ENCODE assay signal across 1 cellular context in the genomic region with DNA sequence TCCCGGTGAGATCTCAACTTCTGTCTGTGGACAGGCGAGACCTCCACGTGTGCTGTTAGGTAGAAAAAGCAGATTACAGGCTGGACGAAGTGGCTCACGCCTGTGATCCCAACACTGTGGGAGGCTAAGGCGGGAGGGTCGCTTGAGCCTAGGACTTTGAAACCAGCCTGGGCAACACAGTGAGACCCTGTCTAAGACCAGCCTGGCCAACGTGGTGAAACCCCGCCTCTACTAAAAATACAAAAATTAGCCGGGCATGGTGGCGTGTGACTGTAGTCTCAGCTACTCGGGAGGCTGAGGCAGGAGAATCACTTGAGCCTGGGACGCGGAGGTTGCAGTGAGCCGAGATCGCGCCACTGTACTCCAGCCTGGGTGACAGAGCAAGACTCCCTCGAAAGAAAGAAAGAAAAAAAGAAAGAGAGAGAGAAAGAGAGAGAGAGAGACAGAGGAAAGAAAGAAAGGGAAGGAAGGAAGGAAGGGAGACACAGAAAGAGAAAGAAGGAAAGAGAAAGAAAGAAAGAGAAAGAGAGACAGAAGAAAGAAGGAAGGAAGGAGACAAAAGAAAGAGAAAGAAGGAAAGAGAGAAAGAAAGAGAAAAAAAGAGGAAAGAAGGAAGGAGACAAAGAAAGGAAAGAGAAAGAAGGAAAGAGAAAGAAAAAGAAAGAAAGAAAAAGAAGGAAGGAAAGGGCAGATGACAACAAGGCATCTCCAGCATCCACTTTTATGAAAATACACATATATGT.
TF ChIP-seq lines count a peak whose summit lies in the region.

No MANE protein-coding gene starts in this region.

TF ChIP-seq in A549, 52 proteins besides CTCF, POLR2A, EP300 and RAD21:
- no peak for TF ChIP-seq SMC3 (IDR thresholded peaks at IDR 0.05)
- no peak for TF ChIP-seq JUN (IDR thresholded peaks at IDR 0.05)
